In genomic region chr22:42938449-42938848, GRCh38 we compare ENCODE assay signal across 11 cellular contexts.
DNase-seq lines count a peak whose midpoint lies in the region; ATAC-seq, FAIRE-seq and TF ChIP-seq lines count a peak whose summit lies in the region.
"Had no signal": no experiment of that assay in that cellular context is flagged by ENCODE, and none has a peak within 500 bp of the region (broad histone marks: within the 10 kb centered on the region; RNA-seq: fewer than 3 reads in every experiment).

No MANE protein-coding gene starts in this region.

- H3K9me3 ChIP-seq in Caco-2 (no peaks in the 10 kb centered on the region), left lung (no peaks in the 10 kb centered on the region)

- FAIRE-seq in GM12892 (lab: Jason Lieb, UNC), result no peak

- no peak for TF ChIP-seq CTCF in Caco-2 (IDR thresholded peaks at IDR 0.05; ENCODE audit: insufficient read depth in 1 of 2, low read depth in 1 of 2, low read length in 1 of 2, severe bottlenecking in 1 of 2, unreplicated experiment in 1 of 2)
- TF ChIP-seq CTCF in chondrocyte (IDR thresholded peaks at IDR 0.05), result no peak
- TF ChIP-seq CTCF in left lung (IDR thresholded peaks at IDR 0.05), result no peak
- no peak for TF ChIP-seq CTCF in foreskin fibroblast (IDR thresholded peaks at IDR 0.05; ENCODE audit: low read depth, low read length)

- no peaks in the 10 kb centered on the region for H3K9me3 Mint-ChIP-seq in Caco-2 (ENCODE audit: unreplicated experiment)
- H3K9me3 Mint-ChIP-seq in chondrocyte (ENCODE audit: low read depth), result no peaks in the 10 kb centered on the region
- no peaks in the 10 kb centered on the region for H3K9me3 Mint-ChIP-seq in T-cell

- peaks cover 37% of the 10 kb centered on the region for H3K4me1 ChIP-seq in Caco-2
- H3K4me1 ChIP-seq in left lung, result peaks cover 50 to 85% of the 10 kb centered on the region in 2 donors

- intact Hi-C loops in Caco-2 (cut with micrococcal nuclease; ENCODE audit: unreplicated experiment), result no loop called here
- intact Hi-C loops in left lung (cut with DNase I), result no loop called here

- ATAC-seq in left lung (peak; percentile 13), T-cell (replicated peaks in 1 of 4) (no peak)
- ATAC-seq: activated CD4-positive, alpha-beta T cell treated with anti-CD3 and anti-CD28 coated beads for 36 hours had no signal

- CTCF ChIA-PET in Caco-2 (lab: Charles Lee), result no interaction called here
- CTCF ChIA-PET in T-cell (lab: Charles Lee), result no interaction called here

- no TSS peak for BruUV-seq in Caco-2 (replicated peaks; lab: Mats Ljungman, UMichigan)

- H3K27me3 ChIP-seq in Caco-2 (replicated peaks; ENCODE audit: control insufficient read depth, insufficient read depth, low read length) (no peaks in the 10 kb centered on the region), left lung (no peaks in the 10 kb centered on the region)

- H3K4me1 Mint-ChIP-seq in Caco-2 (ENCODE audit: low read depth, unreplicated experiment), result peaks cover 54% of the 10 kb centered on the region
- H3K4me1 Mint-ChIP-seq in chondrocyte (ENCODE audit: low read depth), result peaks cover 93% of the 10 kb centered on the region
- peaks cover 58 to 70% (median 62%) of the 10 kb centered on the region in 3 donors for H3K4me1 Mint-ChIP-seq in T-cell

- H3K27me3 Mint-ChIP-seq in Caco-2 (ENCODE audit: insufficient read depth, unreplicated experiment) (no peaks in the 10 kb centered on the region), chondrocyte (ENCODE audit: low read depth) (no peaks in the 10 kb centered on the region), T-cell (no peaks in the 10 kb centered on the region)
- H3K27me3 Mint-ChIP-seq: activated CD4-positive, alpha-beta T cell treated with anti-CD3 and anti-CD28 coated beads for 36 hours had no signal

- no peak for TF ChIP-seq POLR2A in GM12892 (IDR thresholded peaks at IDR 0.05; ENCODE audit: low read depth, low read length)

- H3K36me3 ChIP-seq in Caco-2 (ENCODE audit: control insufficient read depth, insufficient read depth, low read length) (peaks cover 3% of the 10 kb centered on the region), left lung (no peaks in the 10 kb centered on the region)

- H3K27ac ChIP-seq in left lung (peak overlapping the region; percentile 72 to 77), skin epidermis (peak overlapping the region in 19 of 21 experiments; percentile 23 to 88 (median 72))

- H3K27ac Mint-ChIP-seq in Caco-2 (ENCODE audit: unreplicated experiment) (peak overlapping the region; percentile 68), chondrocyte (ENCODE audit: unreplicated experiment) (peak overlapping the region; percentile 96), T-cell (no peak overlapping the region)
- H3K27ac Mint-ChIP-seq: activated CD4-positive, alpha-beta T cell treated with anti-CD3 and anti-CD28 coated beads for 36 hours had no signal

- no peak overlapping the region for H3K4me3 ChIP-seq in Caco-2 (ENCODE audit: low read depth, low read length)
- H3K4me3 ChIP-seq in left lung, result no peak overlapping the region
- no peak overlapping the region for H3K4me3 ChIP-seq in skin epidermis
- no peak overlapping the region for H3K4me3 ChIP-seq in foreskin fibroblast (ENCODE audit: low read depth in 1 of 2, low read length in 2 of 2)

- H3K4me3 Mint-ChIP-seq in Caco-2 (ENCODE audit: unreplicated experiment), result no peak overlapping the region
- H3K4me3 Mint-ChIP-seq in chondrocyte (ENCODE audit: unreplicated experiment), result peak overlapping the region; percentile 22
- peak overlapping the region in 1 of 3 donors; percentile 20 for H3K4me3 Mint-ChIP-seq in T-cell
- H3K4me3 Mint-ChIP-seq: activated CD4-positive, alpha-beta T cell treated with anti-CD3 and anti-CD28 coated beads for 36 hours had no signal

- DNase-seq in Caco-2, result no peak
- DNase-seq in chondrocyte (ENCODE audit: low spot score), result no peak
- no peak for DNase-seq in left lung
- DNase-seq in T-cell, result no peak
- DNase-seq in foreskin fibroblast, result no peak
- no peak for DNase-seq in GM12892 (ENCODE audit: insufficient read length)
- no peak for DNase-seq in HT-29 (ENCODE audit: low spot score)
- DNase-seq: activated CD4-positive, alpha-beta T cell treated with anti-CD3 and anti-CD28 coated beads for 36 hours; NCI-H187; NCI-H82 had no signal

- POLR2A ChIA-PET in Caco-2 (lab: Charles Lee), result no interaction called here
- POLR2A ChIA-PET in T-cell (lab: Charles Lee), result no interaction called here

- H3K36me3 Mint-ChIP-seq in Caco-2 (ENCODE audit: insufficient read depth, unreplicated experiment) (peaks cover 83% of the 10 kb centered on the region), chondrocyte (ENCODE audit: low read depth) (no peaks in the 10 kb centered on the region), T-cell (peaks cover 15% of the 10 kb centered on the region)

Comparison
In these comparisons a context has a peak if more than half of its experiments do, and no peak if none do; other contexts are left out.
1. H3K27ac Mint-ChIP-seq: peak in Caco-2 (single experiment) and chondrocyte (single experiment); none in T-cell (0 of 2).